ENCODE assay signal across 13 cellular contexts in the genomic region with DNA sequence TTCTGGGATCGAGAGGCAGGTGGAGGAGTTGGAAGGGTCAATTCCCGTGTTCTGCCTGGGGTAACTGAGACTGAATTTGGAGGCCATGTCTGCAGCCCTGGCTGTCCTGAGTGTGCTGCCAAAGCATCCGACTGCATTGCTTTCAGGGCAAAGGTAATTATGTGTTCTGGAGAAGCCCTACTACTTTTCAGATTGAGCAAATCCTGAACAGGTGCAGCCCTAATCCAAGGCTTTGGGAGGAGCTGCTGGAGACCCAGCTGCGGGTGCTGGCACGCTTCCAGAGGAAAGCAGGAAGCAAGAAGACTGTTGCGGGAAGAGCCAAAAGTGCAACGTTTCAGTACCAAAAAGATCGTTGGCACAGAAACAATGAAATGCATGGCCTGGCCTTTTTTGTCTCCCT.
DNase-seq lines count a peak whose midpoint lies in the region; ATAC-seq and TF ChIP-seq lines count a peak whose summit lies in the region.
"Had no signal": no experiment of that assay in that cellular context is flagged by ENCODE, and none has a peak within 500 bp of the region (broad histone marks: within the 10 kb centered on the region; RNA-seq: fewer than 3 reads in every experiment).

No MANE protein-coding gene starts in this region.

- peaks cover 0 to 2% (median 0%) of the 10 kb centered on the region in 7 donors for H3K4me1 Mint-ChIP-seq in naive thymus-derived CD4-positive, alpha-beta T cell

- H3K27ac Mint-ChIP-seq in naive thymus-derived CD4-positive, alpha-beta T cell = no peak overlapping the region
- H3K27ac Mint-ChIP-seq: activated CD8-positive, alpha-beta T cell treated with anti-CD3 and anti-CD28 coated beads for 36 hours had no signal

- TF ChIP-seq EP300 in ovary (IDR thresholded peaks at IDR 0.05) = no peak

- ATAC-seq in GM18502 (IDR thresholded peaks at IDR 0.05; ENCODE audit: poor library complexity, unreplicated experiment) (no peak), HG02973 (IDR thresholded peaks at IDR 0.05; ENCODE audit: unreplicated experiment) (no peak)
- no peak for ATAC-seq in naive thymus-derived CD4-positive, alpha-beta T cell
- ATAC-seq: activated CD8-positive, alpha-beta T cell treated with anti-CD3 and anti-CD28 coated beads for 36 hours had no signal

- POLR2A ChIA-PET in naive thymus-derived CD4-positive, alpha-beta T cell (lab: Charles Lee) = no interaction called here

- H3K27me3 Mint-ChIP-seq in naive thymus-derived CD4-positive, alpha-beta T cell = peaks cover 4 to 25% (median 14%) of the 10 kb centered on the region in 5 donors

- no peak for TF ChIP-seq POLR2A in ovary (IDR thresholded peaks at IDR 0.05)

- CTCF ChIA-PET in naive thymus-derived CD4-positive, alpha-beta T cell (lab: Charles Lee) = interaction anchor here (0.7 kb wide), 1 partner anchor 601 kb away, joined by 3 read pairs; no protein-coding TSS in a partner anchor

- no peaks in the 10 kb centered on the region for H3K9me3 Mint-ChIP-seq in naive thymus-derived CD4-positive, alpha-beta T cell
- H3K9me3 Mint-ChIP-seq: activated CD8-positive, alpha-beta T cell treated with anti-CD3 and anti-CD28 coated beads for 36 hours had no signal

- intact Hi-C loops in ovary (cut with DNase I) = no loop called here
- intact Hi-C loops in naive thymus-derived CD4-positive, alpha-beta T cell (cut with micrococcal nuclease) = no loop called here

- WGBS in ovary, 3 donors = 26 to 28% (median 28%) methylated on average over 8 of the region's 8 CpGs

- peaks cover 2% of the 10 kb centered on the region for H3K4me1 ChIP-seq in ovary (ENCODE audit: insufficient read depth)
- H3K4me1 ChIP-seq in naive thymus-derived CD4-positive, alpha-beta T cell (ENCODE audit: control insufficient read depth in 2 of 2, insufficient read depth in 2 of 2, low read length in 2 of 2) = no peaks in the 10 kb centered on the region

- no peak overlapping the region for H3K4me3 Mint-ChIP-seq in naive thymus-derived CD4-positive, alpha-beta T cell
- H3K4me3 Mint-ChIP-seq: activated CD8-positive, alpha-beta T cell treated with anti-CD3 and anti-CD28 coated beads for 36 hours had no signal

- no peak overlapping the region for H3K4me3 ChIP-seq in ovary
- no peak overlapping the region for H3K4me3 ChIP-seq in naive thymus-derived CD4-positive, alpha-beta T cell (ENCODE audit: low read length)

- TF ChIP-seq CTCF in ovary (IDR thresholded peaks at IDR 0.05) = no peak

- H3K36me3 ChIP-seq in ovary = no peaks in the 10 kb centered on the region
- no peaks in the 10 kb centered on the region for H3K36me3 ChIP-seq in naive thymus-derived CD4-positive, alpha-beta T cell (ENCODE audit: control insufficient read depth in 2 of 3, insufficient read depth in 3 of 3, low read length in 3 of 3)
- H3K36me3 ChIP-seq: neutrophil had no signal

- H3K27ac ChIP-seq in ovary = no peak overlapping the region
- H3K27ac ChIP-seq in naive thymus-derived CD4-positive, alpha-beta T cell (ENCODE audit: low read depth, low read length) = no peak overlapping the region
- H3K27ac ChIP-seq: neutrophil had no signal

- H3K27me3 ChIP-seq in ovary = no peaks in the 10 kb centered on the region
- H3K27me3 ChIP-seq in naive thymus-derived CD4-positive, alpha-beta T cell (ENCODE audit: control insufficient read depth in 2 of 2, insufficient read depth in 2 of 2, low read length in 2 of 2) = no peaks in the 10 kb centered on the region
- H3K27me3 ChIP-seq: neutrophil had no signal

- no peaks in the 10 kb centered on the region for H3K9me3 ChIP-seq in ovary
- H3K9me3 ChIP-seq in naive thymus-derived CD4-positive, alpha-beta T cell (ENCODE audit: control insufficient read depth in 2 of 3, low read length in 3 of 3) = no peaks in the 10 kb centered on the region
- H3K9me3 ChIP-seq: neutrophil had no signal

- no peaks in the 10 kb centered on the region for H3K36me3 Mint-ChIP-seq in naive thymus-derived CD4-positive, alpha-beta T cell

- DNase-seq in NCI-H1417 (lab: John Stamatoyannopoulos, UW) = peak in 2 of 3 experiments; percentile 17 to 59
- no peak for DNase-seq in NCI-H1417 treated with DMSO at 0.1 percent for 48 hours (lab: John Stamatoyannopoulos, UW)
- DNase-seq in LoVo (ENCODE audit: low spot score) = peak; percentile 48
- peak; percentile 86 for DNase-seq in RPMI8226
- DNase-seq in ovary = peak in 4 of 5 donors; percentile 18 to 40 (median 28)
- DNase-seq in naive thymus-derived CD4-positive, alpha-beta T cell = no peak
- DNase-seq: activated CD8-positive, alpha-beta T cell treated with anti-CD3 and anti-CD28 coated beads for 36 hours; DMS79; HCEC 1CT; T1000 had no signal

Comparison
In these comparisons a context has a peak if more than half of its experiments do, and no peak if none do; other contexts are left out.
1. DNase-seq: peak in NCI-H1417 (2 of 3), LoVo (single experiment), RPMI8226 (single experiment) and ovary (4 of 5); none in NCI-H1417 treated with DMSO at 0.1 percent for 48 hours (single experiment) and naive thymus-derived CD4-positive, alpha-beta T cell (0 of 9).